ENCODE assay signal across 11 cellular contexts in the genomic region with DNA sequence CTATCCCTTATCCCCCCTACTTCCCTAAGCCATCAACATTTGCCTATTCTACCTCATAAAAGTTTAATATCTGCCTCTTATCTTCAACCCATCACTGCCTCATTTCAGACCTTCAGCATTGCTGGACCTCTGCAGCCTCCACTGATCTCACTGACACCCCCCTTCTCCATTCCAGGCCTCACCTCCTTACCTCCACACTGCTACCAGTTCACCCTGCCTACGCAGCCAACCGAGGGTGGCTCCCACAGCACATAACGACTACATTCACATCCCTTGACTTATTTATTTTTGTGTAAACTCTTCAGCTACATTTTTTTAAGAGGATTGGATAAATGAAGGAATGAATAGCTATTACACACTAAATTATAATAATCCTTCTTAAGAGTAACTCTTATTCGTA.
"Had no signal": no experiment of that assay in that cellular context is flagged by ENCODE, and none has a peak within 500 bp of the region (broad histone marks: within the 10 kb centered on the region; RNA-seq: fewer than 3 reads in every experiment).

No MANE protein-coding gene starts in this region.

- H3K27ac ChIP-seq: colonic mucosa, ovary, upper lobe of right lung had no signal

- H3K9me3 Mint-ChIP-seq: activated T-helper 2 cell treated with anti-CD3 and anti-CD28 coated beads, Interferon-gamma antibody, Interleukin-2, Interleukin-4, amounts not matched to agents 10 μg/mL and 5 μg/mL and 100 μg/mL, durations not matched to agents 14 hours and 24 hours and 36 hours; neural crest cell; stimulated activated naive CD8-positive, alpha-beta T cell treated with anti-CD3 and anti-CD28 coated beads, Interleukin-15, amount 100 ng/mL, for 72 hours had no signal

- H3K27ac Mint-ChIP-seq: activated naive CD4-positive, alpha-beta T cell treated with anti-CD3 and anti-CD28 coated beads, Interleukin-2, amount 10 ng/mL, durations not matched to agents 7 days and 5 days; stimulated activated naive CD8-positive, alpha-beta T cell treated with anti-CD3 and anti-CD28 coated beads, Interleukin-15, amount 100 ng/mL, for 72 hours had no signal

- H3K27me3 ChIP-seq: colonic mucosa, esophagus muscularis mucosa, ovary, upper lobe of right lung had no signal

- H3K36me3 ChIP-seq: colonic mucosa, ovary had no signal

- H3K27me3 Mint-ChIP-seq: activated naive CD4-positive, alpha-beta T cell treated with anti-CD3 and anti-CD28 coated beads, Interleukin-2, amount 10 ng/mL, durations not matched to agents 7 days and 5 days; stimulated activated naive CD8-positive, alpha-beta T cell treated with anti-CD3 and anti-CD28 coated beads, Interleukin-15, amount 100 ng/mL, for 72 hours had no signal

- H3K9me3 ChIP-seq: colonic mucosa, esophagus muscularis mucosa, ovary, upper lobe of right lung had no signal

- H3K4me1 ChIP-seq: colonic mucosa had no signal

- DNase-seq: activated CD4-positive, CD25-positive, alpha-beta regulatory T cell treated with anti-CD3 and anti-CD28 coated beads, Interleukin-2, amount 50 U/mL, for 72 hours; activated naive CD4-positive, alpha-beta T cell treated with anti-CD3 and anti-CD28 coated beads, Interleukin-2, amount 10 ng/mL, durations not matched to agents 7 days and 5 days; activated T-cell treated with anti-CD3 and anti-CD28 coated beads for 4 hours; colonic mucosa; kidney glomerular epithelial cell; ovary; stimulated activated naive CD8-positive, alpha-beta T cell treated with anti-CD3 and anti-CD28 coated beads, Interleukin-15, amount 100 ng/mL, for 72 hours; upper lobe of right lung had no signal

- H3K4me3 Mint-ChIP-seq: activated naive CD4-positive, alpha-beta T cell treated with anti-CD3 and anti-CD28 coated beads, Interleukin-2, amount 10 ng/mL, durations not matched to agents 7 days and 5 days; neural crest cell; stimulated activated naive CD8-positive, alpha-beta T cell treated with anti-CD3 and anti-CD28 coated beads, Interleukin-15, amount 100 ng/mL, for 72 hours had no signal

- ATAC-seq: stimulated activated naive CD8-positive, alpha-beta T cell treated with anti-CD3 and anti-CD28 coated beads, Interleukin-15, amount 100 ng/mL, for 72 hours; upper lobe of right lung had no signal

- H3K4me3 ChIP-seq: colonic mucosa, ovary, upper lobe of right lung had no signal
